20 cellular contexts compared by ENCODE assay signal in genomic region chr1:150963535-150964489, GRCh38. TPM values are rescaled to one million over a fixed set of nuclear protein-coding genes. Genes with fewer than 3 reads are reported as not detected.
DNase-seq lines count a peak whose midpoint lies in the region; ATAC-seq, FAIRE-seq and TF ChIP-seq lines count a peak whose summit lies in the region.
"Had no signal": no experiment of that assay in that cellular context is flagged by ENCODE, and none has a peak within 500 bp of the region (broad histone marks: within the 10 kb centered on the region; RNA-seq: fewer than 3 reads in every experiment).

No MANE protein-coding gene starts in this region.

- POLR2A ChIA-PET in CD4-positive, alpha-beta T cell (lab: Charles Lee) = interaction anchor here (1.1 to 1.4 kb wide), 3 partner anchors 10 to 37 kb away, joined by 3 to 5 read pairs (median 3); no protein-coding TSS in a partner anchor

- H3K27ac ChIP-seq in CD4-positive, alpha-beta T cell (ENCODE audit: low read depth, low read length) = no peak overlapping the region
- no peak overlapping the region for H3K27ac ChIP-seq in brain microvascular endothelial cell
- H3K27ac ChIP-seq: GM23248, SJSA1 had no signal

- no peaks in the 10 kb centered on the region for H3K27me3 ChIP-seq in CD4-positive, alpha-beta T cell (ENCODE audit: control insufficient read depth, insufficient read depth, low read length)
- no peaks in the 10 kb centered on the region for H3K27me3 ChIP-seq in brain microvascular endothelial cell (replicated peaks)
- H3K27me3 ChIP-seq: adrenal gland, SJSA1 had no signal

- peaks cover 93% of the 10 kb centered on the region for H3K36me3 ChIP-seq in brain microvascular endothelial cell (replicated peaks)

- no peak for TF ChIP-seq CTCF in CD4-positive, alpha-beta T cell (IDR thresholded peaks at IDR 0.05)
- TF ChIP-seq CTCF in brain (conservative IDR thresholded peaks at IDR 0.05) (no peak), neural crest cell (conservative IDR thresholded peaks at IDR 0.05) (no peak), brain microvascular endothelial cell (IDR thresholded peaks at IDR 0.05; ENCODE audit: low read depth, low read length, missing control alignments) (no peak)

- no peak for ATAC-seq in CD4-positive, alpha-beta T cell (ENCODE audit: poor library complexity)
- no peak for ATAC-seq in GM18907 (IDR thresholded peaks at IDR 0.05; ENCODE audit: unreplicated experiment)
- ATAC-seq: left cardiac atrium, PC-3 had no signal

- H3K36me3 Mint-ChIP-seq in CD4-positive, alpha-beta T cell (ENCODE audit: low read depth) = peaks cover 100% of the 10 kb centered on the region
- peaks cover 93% of the 10 kb centered on the region for H3K36me3 Mint-ChIP-seq in brain
- H3K36me3 Mint-ChIP-seq in neural crest cell (ENCODE audit: low read depth) = peaks cover 60% of the 10 kb centered on the region
- peaks cover 78% of the 10 kb centered on the region for H3K36me3 Mint-ChIP-seq in T-helper 2 cell treated with Interferon-gamma antibody and Interleukin-4, amounts not matched to agents 5 μg/mL and 100 μg/mL, for 36 hours (ENCODE audit: low read depth)

- H3K27ac Mint-ChIP-seq in CD4-positive, alpha-beta T cell = peak overlapping the region; percentile 58
- peak overlapping the region in 3 of 5 experiments; percentile 7 to 73 (median 24) for H3K27ac Mint-ChIP-seq in brain
- no peak overlapping the region for H3K27ac Mint-ChIP-seq in neural crest cell (ENCODE audit: unreplicated experiment)
- no peak overlapping the region for H3K27ac Mint-ChIP-seq in T-helper 2 cell treated with Interferon-gamma antibody and Interleukin-4, amounts not matched to agents 5 μg/mL and 100 μg/mL, for 36 hours

- FAIRE-seq in GM12891 (lab: Jason Lieb, UNC) = no peak
- FAIRE-seq: endometrium had no signal

- no peaks in the 10 kb centered on the region for H3K9me3 ChIP-seq in CD4-positive, alpha-beta T cell (ENCODE audit: control insufficient read depth, low read length)
- H3K9me3 ChIP-seq: adrenal gland, SJSA1 had no signal

- H3K4me1 Mint-ChIP-seq in CD4-positive, alpha-beta T cell (ENCODE audit: low read depth) = no peaks in the 10 kb centered on the region
- H3K4me1 Mint-ChIP-seq in brain (peaks cover 2% of the 10 kb centered on the region), neural crest cell (peaks cover 9% of the 10 kb centered on the region)
- peaks cover 2% of the 10 kb centered on the region for H3K4me1 Mint-ChIP-seq in T-helper 2 cell treated with Interferon-gamma antibody and Interleukin-4, amounts not matched to agents 5 μg/mL and 100 μg/mL, for 36 hours (ENCODE audit: low read depth)

- CTCF ChIA-PET in CD4-positive, alpha-beta T cell (lab: Charles Lee) = no interaction called here

- TF ChIP-seq POLR2A in GM12891 (IDR thresholded peaks at IDR 0.05; ENCODE audit: low read depth, low read length) = 0 out of 2 replicates have a peak, but pooled peaks have one; percentile 23

- in situ Hi-C loops in brain microvascular endothelial cell (cut with HindIII; ENCODE audit: low pct_ligation_motif_present, low sequenced_read_pairs) = no loop called here

- H3K27me3 Mint-ChIP-seq in CD4-positive, alpha-beta T cell = no peaks in the 10 kb centered on the region
- H3K27me3 Mint-ChIP-seq in brain (no peaks in the 10 kb centered on the region), neural crest cell (ENCODE audit: low read depth) (no peaks in the 10 kb centered on the region)
- no peaks in the 10 kb centered on the region for H3K27me3 Mint-ChIP-seq in T-helper 2 cell treated with Interferon-gamma antibody and Interleukin-4, amounts not matched to agents 5 μg/mL and 100 μg/mL, for 36 hours (ENCODE audit: low read depth)

- no peak overlapping the region for H3K4me3 Mint-ChIP-seq in CD4-positive, alpha-beta T cell
- H3K4me3 Mint-ChIP-seq in brain (no peak overlapping the region), neural crest cell (peak overlapping the region; percentile 14)
- H3K4me3 Mint-ChIP-seq in T-helper 2 cell treated with Interferon-gamma antibody and Interleukin-4, amounts not matched to agents 5 μg/mL and 100 μg/mL, for 36 hours = no peak overlapping the region

- no peak overlapping the region for H3K4me3 ChIP-seq in brain microvascular endothelial cell (ENCODE audit: low read depth, low read length)
- H3K4me3 ChIP-seq: adrenal gland, GM23248, SJSA1 had no signal

- intact Hi-C loops in CD4-positive, alpha-beta T cell (cut with DNase I, micrococcal nuclease) = no loop called here

- no peak for DNase-seq in CD4-positive, alpha-beta T cell
- DNase-seq in GM12891 (ENCODE audit: insufficient read length, low spot score) (no peak), neural crest cell (ENCODE audit: low read depth, low spot score) (no peak), brain microvascular endothelial cell (no peak)
- no peak for DNase-seq in T-helper 2 cell treated with Interferon-gamma antibody and Interleukin-4, amounts not matched to agents 5 μg/mL and 100 μg/mL, for 36 hours (ENCODE audit: low spot score)
- DNase-seq: activated CD4-positive, CD25-positive, alpha-beta regulatory T cell treated with anti-CD3 and anti-CD28 coated beads, Interleukin-2, amount 50 U/mL, for 72 hours; C1 segment of cervical spinal cord; GM23248; left cardiac atrium; midbrain; NCI-H774; PC-3; stimulated activated CD4-positive, alpha-beta T cell treated with anti-CD3 and anti-CD28 coated beads, Interleukin-4, amount 100 ng/mL, for 24 hours had no signal

- H3K9me3 Mint-ChIP-seq in CD4-positive, alpha-beta T cell = no peaks in the 10 kb centered on the region
- H3K9me3 Mint-ChIP-seq in brain = no peaks in the 10 kb centered on the region
- H3K9me3 Mint-ChIP-seq in neural crest cell = no peaks in the 10 kb centered on the region
- H3K9me3 Mint-ChIP-seq in T-helper 2 cell treated with Interferon-gamma antibody and Interleukin-4, amounts not matched to agents 5 μg/mL and 100 μg/mL, for 36 hours = no peaks in the 10 kb centered on the region

TF ChIP-seq in GM12891, 5 proteins besides CTCF, POLR2A, EP300 and RAD21:
- no peak for TF ChIP-seq POLR2AphosphoS5 (IDR thresholded peaks at IDR 0.05; ENCODE audit: low read depth, low read length)
- no peak for TF ChIP-seq TAF1 (IDR thresholded peaks at IDR 0.05; ENCODE audit: low read depth, low read length)
- no peak for TF ChIP-seq PAX5 (IDR thresholded peaks at IDR 0.05; ENCODE audit: insufficient read depth, low read length, severe bottlenecking)
- no peak for TF ChIP-seq POU2F2 (IDR thresholded peaks at IDR 0.05; ENCODE audit: low read depth, low read length)
- TF ChIP-seq SPI1 (IDR thresholded peaks at IDR 0.05; ENCODE audit: low read depth, low read length) = no peak

RNA-seq across cellular contexts. Expression of gene CERS2, which starts 10.8 kb away (rescaled TPM):
- 10 to 100 TPM; 73.8 to 80.1 TPM for total RNA-seq in CD4-positive, alpha-beta T cell
- 24.9 TPM for polyA plus RNA-seq in GM12891 (2012; ENCODE audit: low read depth, missing spikeins)
- 362 TPM for polyA plus RNA-seq in brain (ENCODE audit: insufficient read depth, low read depth, low replicate concordance)
- total RNA-seq in neural crest cell = 149 and 156 TPM in 2 replicates

RNA-seq across cellular contexts. Expression of gene ANXA9, which starts 18.3 kb away (rescaled TPM):
- not detected for total RNA-seq in CD4-positive, alpha-beta T cell
- polyA plus RNA-seq in GM12891 (2012; ENCODE audit: low read depth, missing spikeins) = 0.62 TPM
- 2.4 TPM for polyA plus RNA-seq in brain (ENCODE audit: insufficient read depth, low read depth, low replicate concordance)
- not detected in 2 replicates for total RNA-seq in neural crest cell
- total RNA-seq: GM23248; SJSA1; skeletal muscle tissue; T-helper 2 cell treated with Interferon-gamma antibody and Interleukin-4, amounts not matched to agents 100 ng/mL and 5 ng/mL, for 36 hours had no signal

RNA-seq across cellular contexts. Expression of gene SETDB1, which starts 37.6 kb away (rescaled TPM):
- 10 to 100 TPM; 39.4 to 40.4 TPM for total RNA-seq in CD4-positive, alpha-beta T cell
- polyA plus RNA-seq in GM12891 (2012; ENCODE audit: low read depth, missing spikeins) = 21.5 TPM
- polyA plus RNA-seq in brain (ENCODE audit: insufficient read depth, low read depth, low replicate concordance) = 46.6 TPM
- 77.9 and 81.6 TPM in 2 replicates for total RNA-seq in neural crest cell

RNA-seq across cellular contexts. Expression of gene MINDY1, which starts 42.9 kb away (rescaled TPM):
- total RNA-seq in CD4-positive, alpha-beta T cell = 1 to 10 TPM; 7.8 to 9.2 TPM
- 4.9 TPM for polyA plus RNA-seq in GM12891 (2012; ENCODE audit: low read depth, missing spikeins)
- polyA plus RNA-seq in brain (ENCODE audit: insufficient read depth, low read depth, low replicate concordance) = 58.6 TPM
- 19.2 and 19.6 TPM in 2 replicates for total RNA-seq in neural crest cell

RNA-seq across cellular contexts. Expression of gene PRUNE1, which starts 44.4 kb away (rescaled TPM):
- total RNA-seq in CD4-positive, alpha-beta T cell = 10 to 100 TPM; 10.9 to 12.1 TPM
- 7.0 TPM for polyA plus RNA-seq in GM12891 (2012; ENCODE audit: low read depth, missing spikeins)
- 46.6 TPM for polyA plus RNA-seq in brain (ENCODE audit: insufficient read depth, low read depth, low replicate concordance)
- total RNA-seq in neural crest cell = 16.6 and 22.5 TPM in 2 replicates

Comparison
In these comparisons a context has a peak if more than half of its experiments do, and no peak if none do; other contexts are left out.
1. H3K27ac Mint-ChIP-seq: peak in CD4-positive, alpha-beta T cell (single experiment) and brain (3 of 5); none in neural crest cell (single experiment) and T-helper 2 cell treated with Interferon-gamma antibody and Interleukin-4, amounts not matched to agents 5 μg/mL and 100 μg/mL, for 36 hours (single experiment).